In the genomic region with DNA sequence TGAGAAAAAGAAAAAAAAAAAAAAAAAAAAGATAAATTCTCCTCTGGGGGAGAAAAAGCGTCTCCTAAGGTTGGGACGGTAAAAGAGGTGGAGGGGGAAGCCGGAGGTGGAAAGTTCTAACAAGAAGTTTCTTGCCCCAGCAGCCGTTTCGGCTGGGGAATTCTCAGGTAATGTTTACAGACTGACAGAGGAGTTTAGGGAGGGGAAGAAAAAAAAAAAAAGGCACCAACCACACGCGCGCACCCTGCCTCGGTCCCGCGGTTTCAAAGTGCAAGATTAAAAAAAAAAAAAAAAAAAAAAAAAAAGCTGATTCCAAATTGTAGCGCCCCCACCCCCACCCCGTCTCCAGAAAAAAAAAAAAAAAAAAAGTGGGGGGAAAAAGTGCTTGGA, we compare ENCODE assay signal across 9 cellular contexts. TPM values are rescaled to one million over a fixed set of nuclear protein-coding genes. Genes with fewer than 3 reads are reported as not detected.
DNase-seq lines count a peak whose midpoint lies in the region; ATAC-seq and TF ChIP-seq lines count a peak whose summit lies in the region.
"Had no signal": no experiment of that assay in that cellular context is flagged by ENCODE, and none has a peak within 500 bp of the region (broad histone marks: within the 10 kb centered on the region; RNA-seq: fewer than 3 reads in every experiment).

No MANE protein-coding gene starts in this region.

- H3K4me3 Mint-ChIP-seq in progenitor cell of endocrine pancreas (ENCODE audit: low read depth), result peak overlapping the region; percentile 99

- ATAC-seq in HG03378 (IDR thresholded peaks at IDR 0.05; ENCODE audit: unreplicated experiment), result no peak
- no peak for ATAC-seq in GM19395 (IDR thresholded peaks at IDR 0.05; ENCODE audit: unreplicated experiment)
- no peak for ATAC-seq in GM21360 (IDR thresholded peaks at IDR 0.05; ENCODE audit: unreplicated experiment)

- CTCF ChIA-PET in HEK293 (lab: Yijun Ruan, JAX), result interaction anchor here (0.6 to 5.0 kb wide), 7 partner anchors 10 to 346 kb away, joined by 3 to 28 read pairs (median 4); no protein-coding TSS in a partner anchor

- H3K36me3 ChIP-seq in HEK293 (ENCODE audit: control insufficient read depth in 2 of 2, insufficient read depth in 1 of 2, low read length in 2 of 2), result peaks cover 0 to under 1% of the 10 kb centered on the region in 2 experiments; a peak in 1 of 3 replicates

- TF ChIP-seq CTCF in HEK293 (tag by site-specific recombination; IDR thresholded peaks at IDR 0.05) (no peak), progenitor cell of endocrine pancreas (IDR thresholded peaks at IDR 0.05; ENCODE audit: unreplicated experiment) (no peak)

- peaks cover 9% of the 10 kb centered on the region for H3K4me1 ChIP-seq in HEK293 (ENCODE audit: control insufficient read depth, insufficient read depth, low read length)

- H3K27ac ChIP-seq in HEK293 (ENCODE audit: extremely low read depth, low read depth, low read length), result peak overlapping the region; percentile 99
- peak overlapping the region; percentile 97 for H3K27ac ChIP-seq in epithelial cell of prostate

- no peaks in the 10 kb centered on the region for H3K9me3 Mint-ChIP-seq in progenitor cell of endocrine pancreas (ENCODE audit: low read depth)

- H3K4me3 ChIP-seq in HEK293 (ENCODE audit: low read depth, low read length), result peak overlapping the region; percentile 74

- peaks cover 48% of the 10 kb centered on the region for H3K4me1 Mint-ChIP-seq in progenitor cell of endocrine pancreas (ENCODE audit: low read depth)

- no peaks in the 10 kb centered on the region for H3K9me3 ChIP-seq in HEK293 (ENCODE audit: control insufficient read depth, insufficient read depth, low read depth, low read length)

- peaks cover 17% of the 10 kb centered on the region for H3K36me3 Mint-ChIP-seq in progenitor cell of endocrine pancreas (ENCODE audit: insufficient read depth)

- POLR2A ChIA-PET in HEK293 (lab: Yijun Ruan, JAX), result interaction anchor here (0.6 to 5.7 kb wide), 18 partner anchors 8 to 386 kb away, joined by 3 to 101 read pairs (median 4); no protein-coding TSS in a partner anchor

- DNase-seq in activated CD4-positive, alpha-beta T cell treated with anti-CD3 and anti-CD28 coated beads for 4 hours, result peak; percentile 55 to 59
- no peak for DNase-seq in epithelial cell of prostate (ENCODE audit: low read depth, low spot score)
- DNase-seq in progenitor cell of endocrine pancreas (ENCODE audit: low spot score, unreplicated experiment), result no peak
- no peak for DNase-seq in AG20443 (ENCODE audit: low spot score)

- peak overlapping the region; percentile 99 for H3K27ac Mint-ChIP-seq in progenitor cell of endocrine pancreas

- no peaks in the 10 kb centered on the region for H3K27me3 Mint-ChIP-seq in progenitor cell of endocrine pancreas

TF ChIP-seq in HEK293, 187 proteins besides CTCF, POLR2A, EP300 and RAD21 (continues in another document):
- TF ChIP-seq, protein P1, sequence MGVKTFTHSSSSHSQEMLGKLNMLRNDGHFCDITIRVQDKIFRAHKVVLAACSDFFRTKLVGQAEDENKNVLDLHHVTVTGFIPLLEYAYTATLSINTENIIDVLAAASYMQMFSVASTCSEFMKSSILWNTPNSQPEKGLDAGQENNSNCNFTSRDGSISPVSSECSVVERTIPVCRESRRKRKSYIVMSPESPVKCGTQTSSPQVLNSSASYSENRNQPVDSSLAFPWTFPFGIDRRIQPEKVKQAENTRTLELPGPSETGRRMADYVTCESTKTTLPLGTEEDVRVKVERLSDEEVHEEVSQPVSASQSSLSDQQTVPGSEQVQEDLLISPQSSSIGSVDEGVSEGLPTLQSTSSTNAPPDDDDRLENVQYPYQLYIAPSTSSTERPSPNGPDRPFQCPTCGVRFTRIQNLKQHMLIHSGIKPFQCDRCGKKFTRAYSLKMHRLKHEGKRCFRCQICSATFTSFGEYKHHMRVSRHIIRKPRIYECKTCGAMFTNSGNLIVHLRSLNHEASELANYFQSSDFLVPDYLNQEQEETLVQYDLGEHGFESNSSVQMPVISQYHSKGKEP (tag by site-specific recombination; IDR thresholded peaks at IDR 0.05), result no peak
- TF ChIP-seq ZNF416 (tag by site-specific recombination; IDR thresholded peaks at IDR 0.05) (no peak), ZIC2 (tag by site-specific recombination; IDR thresholded peaks at IDR 0.05) (no peak), ZBTB20 (tag by site-specific recombination; IDR thresholded peaks at IDR 0.05) (no peak), ZFP3 (tag by site-specific recombination; IDR thresholded peaks at IDR 0.05; ENCODE audit: low read depth) (0 out of 2 replicates have a peak, but pooled peaks have one; percentile 20), ZNF560 (tag by site-specific recombination; IDR thresholded peaks at IDR 0.05; ENCODE audit: borderline replicate concordance) (no peak), ZSCAN30 (tag by site-specific recombination; IDR thresholded peaks at IDR 0.05) (no peak), ZNF623 (tag by site-specific recombination; IDR thresholded peaks at IDR 0.05) (no peak), ZNF747 (tag by site-specific recombination; IDR thresholded peaks at IDR 0.05) (no peak), ZNF121 (tag by site-specific recombination; IDR thresholded peaks at IDR 0.05) (no peak), ZNF292 (tag by site-specific recombination; IDR thresholded peaks at IDR 0.05; ENCODE audit: borderline replicate concordance, low read depth) (no peak), BCL11B (tag by site-specific recombination; IDR thresholded peaks at IDR 0.05; ENCODE audit: low read depth) (no peak), ZNF777 (tag by site-specific recombination; IDR thresholded peaks at IDR 0.05; ENCODE audit: borderline replicate concordance) (no peak), OVOL3 (tag by site-specific recombination; IDR thresholded peaks at IDR 0.05) (no peak), ZNF184 (tag by site-specific recombination; IDR thresholded peaks at IDR 0.05) (no peak), ZNF654 (tag by site-specific recombination; IDR thresholded peaks at IDR 0.05; ENCODE audit: low read depth) (no peak), ZNF776 (tag by site-specific recombination; IDR thresholded peaks at IDR 0.05; ENCODE audit: borderline replicate concordance) (no peak), SCRT1 (tag by site-specific recombination; IDR thresholded peaks at IDR 0.05; ENCODE audit: borderline replicate concordance) (no peak), ZNF2 (tag by site-specific recombination; IDR thresholded peaks at IDR 0.05) (no peak), EGR2 (tag by site-specific recombination; IDR thresholded peaks at IDR 0.05; ENCODE audit: low read depth) (no peak), ZNF146 (tag by site-specific recombination; IDR thresholded peaks at IDR 0.05) (no peak), ZEB2 (tag by site-specific recombination; IDR thresholded peaks at IDR 0.05) (no peak)
- TF ChIP-seq, protein P2, sequence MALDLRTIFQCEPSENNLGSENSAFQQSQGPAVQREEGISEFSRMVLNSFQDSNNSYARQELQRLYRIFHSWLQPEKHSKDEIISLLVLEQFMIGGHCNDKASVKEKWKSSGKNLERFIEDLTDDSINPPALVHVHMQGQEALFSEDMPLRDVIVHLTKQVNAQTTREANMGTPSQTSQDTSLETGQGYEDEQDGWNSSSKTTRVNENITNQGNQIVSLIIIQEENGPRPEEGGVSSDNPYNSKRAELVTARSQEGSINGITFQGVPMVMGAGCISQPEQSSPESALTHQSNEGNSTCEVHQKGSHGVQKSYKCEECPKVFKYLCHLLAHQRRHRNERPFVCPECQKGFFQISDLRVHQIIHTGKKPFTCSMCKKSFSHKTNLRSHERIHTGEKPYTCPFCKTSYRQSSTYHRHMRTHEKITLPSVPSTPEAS (tag by site-specific recombination; IDR thresholded peaks at IDR 0.05), result no peak
- TF ChIP-seq, protein P3, sequence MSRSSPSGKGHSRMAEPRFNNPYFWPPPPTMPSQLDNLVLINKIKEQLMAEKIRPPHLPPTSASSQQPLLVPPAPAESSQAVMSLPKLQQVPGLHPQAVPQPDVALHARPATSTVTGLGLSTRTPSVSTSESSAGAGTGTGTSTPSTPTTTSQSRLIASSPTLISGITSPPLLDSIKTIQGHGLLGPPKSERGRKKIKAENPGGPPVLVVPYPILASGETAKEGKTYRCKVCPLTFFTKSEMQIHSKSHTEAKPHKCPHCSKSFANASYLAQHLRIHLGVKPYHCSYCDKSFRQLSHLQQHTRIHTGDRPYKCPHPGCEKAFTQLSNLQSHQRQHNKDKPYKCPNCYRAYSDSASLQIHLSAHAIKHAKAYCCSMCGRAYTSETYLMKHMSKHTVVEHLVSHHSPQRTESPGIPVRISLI (tag by site-specific recombination; IDR thresholded peaks at IDR 0.05), result peak; percentile 54; the same call in 1 of the 2 replicates
- TF ChIP-seq, protein P4, sequence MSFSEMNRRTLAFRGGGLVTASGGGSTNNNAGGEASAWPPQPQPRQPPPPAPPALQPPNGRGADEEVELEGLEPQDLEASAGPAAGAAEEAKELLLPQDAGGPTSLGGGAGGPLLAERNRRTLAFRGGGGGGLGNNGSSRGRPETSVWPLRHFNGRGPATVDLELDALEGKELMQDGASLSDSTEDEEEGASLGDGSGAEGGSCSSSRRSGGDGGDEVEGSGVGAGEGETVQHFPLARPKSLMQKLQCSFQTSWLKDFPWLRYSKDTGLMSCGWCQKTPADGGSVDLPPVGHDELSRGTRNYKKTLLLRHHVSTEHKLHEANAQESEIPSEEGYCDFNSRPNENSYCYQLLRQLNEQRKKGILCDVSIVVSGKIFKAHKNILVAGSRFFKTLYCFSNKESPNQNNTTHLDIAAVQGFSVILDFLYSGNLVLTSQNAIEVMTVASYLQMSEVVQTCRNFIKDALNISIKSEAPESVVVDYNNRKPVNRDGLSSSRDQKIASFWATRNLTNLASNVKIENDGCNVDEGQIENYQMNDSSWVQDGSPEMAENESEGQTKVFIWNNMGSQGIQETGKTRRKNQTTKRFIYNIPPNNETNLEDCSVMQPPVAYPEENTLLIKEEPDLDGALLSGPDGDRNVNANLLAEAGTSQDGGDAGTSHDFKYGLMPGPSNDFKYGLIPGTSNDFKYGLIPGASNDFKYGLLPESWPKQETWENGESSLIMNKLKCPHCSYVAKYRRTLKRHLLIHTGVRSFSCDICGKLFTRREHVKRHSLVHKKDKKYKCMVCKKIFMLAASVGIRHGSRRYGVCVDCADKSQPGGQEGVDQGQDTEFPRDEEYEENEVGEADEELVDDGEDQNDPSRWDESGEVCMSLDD (tag by site-specific recombination; IDR thresholded peaks at IDR 0.05), result no peak
- TF ChIP-seq, protein P5, sequence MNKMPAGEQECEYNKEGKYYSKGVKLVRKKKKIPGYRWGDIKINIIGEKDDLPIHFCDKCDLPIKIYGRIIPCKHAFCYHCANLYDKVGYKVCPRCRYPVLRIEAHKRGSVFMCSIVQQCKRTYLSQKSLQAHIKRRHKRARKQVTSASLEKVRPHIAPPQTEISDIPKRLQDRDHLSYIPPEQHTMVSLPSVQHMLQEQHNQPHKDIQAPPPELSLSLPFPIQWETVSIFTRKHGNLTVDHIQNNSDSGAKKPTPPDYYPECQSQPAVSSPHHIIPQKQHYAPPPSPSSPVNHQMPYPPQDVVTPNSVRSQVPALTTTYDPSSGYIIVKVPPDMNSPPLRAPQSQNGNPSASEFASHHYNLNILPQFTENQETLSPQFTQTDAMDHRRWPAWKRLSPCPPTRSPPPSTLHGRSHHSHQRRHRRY (tag by site-specific recombination; IDR thresholded peaks at IDR 0.05), result no peak

RNA-seq across cellular contexts. Expression of a gene that starts 0.5 kb away (rescaled TPM):
- 176 and 214 TPM in 2 replicates for total RNA-seq in progenitor cell of endocrine pancreas

RNA-seq across cellular contexts. Expression of a gene that starts 26.4 kb away (rescaled TPM):
- total RNA-seq in progenitor cell of endocrine pancreas, result 0.24 TPM in 2 replicates
- total RNA-seq: RPMI7951 had no signal

Comparison
In these comparisons a context has a peak if more than half of its experiments do, and no peak if none do; other contexts are left out.
1. DNase-seq: peak in activated CD4-positive, alpha-beta T cell treated with anti-CD3 and anti-CD28 coated beads for 4 hours (2 of 2); none in epithelial cell of prostate (single experiment), progenitor cell of endocrine pancreas (single experiment) and AG20443 (single experiment).